In genomic region chr7:116753130-116753529, GRCh38 we compare ENCODE assay signal across 23 cellular contexts.
DNase-seq lines count a peak whose midpoint lies in the region; ATAC-seq, FAIRE-seq and TF ChIP-seq lines count a peak whose summit lies in the region.
"Had no signal": no experiment of that assay in that cellular context is flagged by ENCODE, and none has a peak within 500 bp of the region (broad histone marks: within the 10 kb centered on the region; RNA-seq: fewer than 3 reads in every experiment).

No MANE protein-coding gene starts in this region.

- DNase-seq in heart left ventricle = no peak
- DNase-seq in left cardiac atrium = no peak
- DNase-seq in left ventricle myocardium inferior = no peak
- DNase-seq in Right ventricle myocardium inferior (ENCODE audit: missing footprints) = no peak
- peak; percentile 17 for DNase-seq in endothelial cell of umbilical vein (ENCODE audit: low read depth, low spot score)
- DNase-seq in CD14-positive monocyte (ENCODE audit: low spot score) = no peak
- DNase-seq in pancreas = no peak
- DNase-seq: BE2C; C1 segment of cervical spinal cord; Caco-2; Calu3; CD4-positive, alpha-beta T cell; CD8-positive, alpha-beta T cell; DMS79 treated with DMSO at 0.1 percent for 48 hours; GF-D8 had no signal

- no peak for TF ChIP-seq CTCF in heart left ventricle (IDR thresholded peaks at IDR 0.05)
- TF ChIP-seq CTCF in left ventricle myocardium inferior (IDR thresholded peaks at IDR 0.05; ENCODE audit: borderline replicate concordance) = no peak
- no peak for TF ChIP-seq CTCF in endothelial cell of umbilical vein (IDR thresholded peaks at IDR 0.05; ENCODE audit: extremely low read depth in 1 of 2, insufficient read depth in 1 of 2, low read depth in 1 of 2, low read length in 2 of 2)
- no peak for TF ChIP-seq CTCF in CD14-positive monocyte (IDR thresholded peaks at IDR 0.05)
- no peak for TF ChIP-seq CTCF in pancreas (IDR thresholded peaks at IDR 0.05)

- no peak overlapping the region for H3K4me3 ChIP-seq in heart left ventricle
- no peak overlapping the region for H3K4me3 ChIP-seq in left ventricle myocardium inferior
- no peak overlapping the region for H3K4me3 ChIP-seq in endothelial cell of umbilical vein (replicated peaks in 1 of 3; ENCODE audit: insufficient read depth in 1 of 3, low read depth in 1 of 3, low read length in 3 of 3)
- H3K4me3 ChIP-seq in subcutaneous abdominal adipose tissue (ENCODE audit: low read depth in 1 of 5, low read length in 5 of 5) = no peak overlapping the region
- H3K4me3 ChIP-seq in pancreas = no peak overlapping the region
- H3K4me3 ChIP-seq: A549, BLaER1 had no signal

- POLR2A ChIA-PET in endothelial cell of umbilical vein (lab: Charles Lee) = interaction anchor here (0.8 kb wide), 1 partner anchor 16 kb away, joined by 3 read pairs; no protein-coding TSS in a partner anchor

- CTCF ChIA-PET in endothelial cell of umbilical vein (lab: Charles Lee) = interaction anchor here (0.7 to 1.7 kb wide), 5 partner anchors 9 to 79 kb away, joined by 3 to 6 read pairs (median 3); no protein-coding TSS in a partner anchor

- no peaks in the 10 kb centered on the region for H3K9me1 ChIP-seq in endothelial cell of umbilical vein (replicated peaks; ENCODE audit: control insufficient read depth, extremely low read depth, insufficient read depth, low read length)

- TF ChIP-seq POLR2A in heart left ventricle (IDR thresholded peaks at IDR 0.05) (no peak), endothelial cell of umbilical vein (IDR thresholded peaks at IDR 0.05; ENCODE audit: low read depth, low read length) (no peak)

- H3K27me3 ChIP-seq in heart left ventricle (no peaks in the 10 kb centered on the region), left ventricle myocardium inferior (ENCODE audit: low read depth) (no peaks in the 10 kb centered on the region), endothelial cell of umbilical vein (ENCODE audit: control insufficient read depth in 2 of 2, insufficient read depth in 2 of 2, low read length in 2 of 2) (no peaks in the 10 kb centered on the region), subcutaneous abdominal adipose tissue (ENCODE audit: control insufficient read depth in 5 of 5, insufficient read depth in 4 of 5, low read length in 5 of 5) (no peaks in the 10 kb centered on the region), pancreas (no peaks in the 10 kb centered on the region)
- H3K27me3 ChIP-seq: BLaER1 had no signal

- H3K27ac ChIP-seq in heart left ventricle (peak overlapping the region in 8 of 12 donors; percentile 22 to 76 (median 54)), left ventricle myocardium inferior (replicated peaks) (peak overlapping the region; percentile 54), endothelial cell of umbilical vein (ENCODE audit: insufficient read depth, low read depth, low read length) (no peak overlapping the region), subcutaneous abdominal adipose tissue (ENCODE audit: low read depth, low read length) (peak overlapping the region; percentile 63), pancreas (no peak overlapping the region)
- H3K27ac ChIP-seq: 22Rv1, A549, BLaER1 had no signal

- BruUV-seq in endothelial cell of umbilical vein (replicated peaks; lab: Mats Ljungman, UMichigan) = no TSS peak

- no peak for FAIRE-seq in endothelial cell of umbilical vein (lab: Jason Lieb, UNC)
- FAIRE-seq in pancreas (lab: Jason Lieb, UNC) = no peak
- FAIRE-seq: A549, D721Med, G401.6, GM12891, GM19239 had no signal

- intact Hi-C loops in heart left ventricle (cut with DNase I) = no loop called here
- intact Hi-C loops in left cardiac atrium (cut with DNase I) = no loop called here
- intact Hi-C loops in left ventricle myocardium inferior (cut with micrococcal nuclease) = no loop called here
- intact Hi-C loops in Right ventricle myocardium inferior (cut with DNase I) = no loop called here
- intact Hi-C loops in endothelial cell of umbilical vein (cut with micrococcal nuclease) = no loop called here
- intact Hi-C loops in CD14-positive monocyte (cut with micrococcal nuclease) = no loop called here
- intact Hi-C loops in pancreas (cut with DNase I) = no loop called here

- no peak overlapping the region for H3K4me3 Mint-ChIP-seq in CD14-positive monocyte
- H3K4me3 Mint-ChIP-seq: CD4-positive, alpha-beta T cell; CD8-positive, alpha-beta T cell had no signal

- WGBS in heart left ventricle, 4 donors = 73 to 78% (median 75%) methylated on average over 2 of the region's 2 CpGs
- WGBS in pancreas, 2 donors = 71 to 72% methylated on average over 2 of the region's 2 CpGs

- H3K4me1 ChIP-seq in heart left ventricle (peaks cover 0 to 4% (median 0%) of the 10 kb centered on the region in 12 donors), left ventricle myocardium inferior (no peaks in the 10 kb centered on the region), endothelial cell of umbilical vein (ENCODE audit: control insufficient read depth, extremely low read depth, insufficient read depth, low read length) (peaks cover 21% of the 10 kb centered on the region), subcutaneous abdominal adipose tissue (ENCODE audit: control insufficient read depth in 5 of 5, insufficient read depth in 5 of 5, low read length in 5 of 5) (peaks cover 0 to 12% (median 0%) of the 10 kb centered on the region in 5 donors), pancreas (peaks cover 0 to 3% (median 0%) of the 10 kb centered on the region in 3 donors)
- H3K4me1 ChIP-seq: A549, BE2C, BLaER1, Caco-2 had no signal

- H3K79me2 ChIP-seq in endothelial cell of umbilical vein (ENCODE audit: control insufficient read depth, insufficient read depth, low read length) = no peaks in the 10 kb centered on the region

- H3K27ac Mint-ChIP-seq in CD14-positive monocyte = no peak overlapping the region
- H3K27ac Mint-ChIP-seq: CD4-positive, alpha-beta T cell; CD8-positive, alpha-beta T cell had no signal

- H3K36me3 ChIP-seq in heart left ventricle (peaks cover 0 to 9% (median 0%) of the 10 kb centered on the region in 9 donors), left ventricle myocardium inferior (no peaks in the 10 kb centered on the region), endothelial cell of umbilical vein (ENCODE audit: control insufficient read depth in 2 of 2, extremely low read depth in 1 of 2, insufficient read depth in 2 of 2, low read length in 2 of 2) (peaks cover 2% of the 10 kb centered on the region in 2 experiments), subcutaneous abdominal adipose tissue (ENCODE audit: control insufficient read depth in 5 of 5, insufficient read depth in 5 of 5, low read length in 5 of 5) (no peaks in the 10 kb centered on the region), pancreas (no peaks in the 10 kb centered on the region)
- H3K36me3 ChIP-seq: BE2C, BLaER1 had no signal

- peak in 1 of 4 donors; percentile 32 for ATAC-seq in heart left ventricle
- ATAC-seq in left cardiac atrium = no peak
- ATAC-seq in Right ventricle myocardium inferior = no peak
- ATAC-seq in pancreas = no peak
- ATAC-seq: CD8-positive, alpha-beta T cell had no signal

- H3K36me3 Mint-ChIP-seq in CD14-positive monocyte = no peaks in the 10 kb centered on the region
- H3K36me3 Mint-ChIP-seq: CD8-positive, alpha-beta T cell had no signal

- peak overlapping the region; percentile 31 for H3K4me2 ChIP-seq in endothelial cell of umbilical vein (ENCODE audit: insufficient read depth, low read length)
- H3K4me2 ChIP-seq: A549, BLaER1 had no signal

- H4K20me1 ChIP-seq in endothelial cell of umbilical vein (replicated peaks; ENCODE audit: control insufficient read depth, extremely low read depth, insufficient read depth, low read length) = no peaks in the 10 kb centered on the region
- H4K20me1 ChIP-seq: BLaER1 had no signal

- H3K9me3 ChIP-seq in heart left ventricle = peaks cover 0 to 20% (median 0%) of the 10 kb centered on the region in 12 donors
- H3K9me3 ChIP-seq in left ventricle myocardium inferior (replicated peaks) = peaks cover 20% of the 10 kb centered on the region
- no peaks in the 10 kb centered on the region for H3K9me3 ChIP-seq in endothelial cell of umbilical vein (replicated peaks; ENCODE audit: control insufficient read depth, insufficient read depth, low read length)
- no peaks in the 10 kb centered on the region for H3K9me3 ChIP-seq in subcutaneous abdominal adipose tissue (ENCODE audit: control insufficient read depth in 5 of 5, low read length in 5 of 5)
- no peaks in the 10 kb centered on the region for H3K9me3 ChIP-seq in pancreas
- H3K9me3 ChIP-seq: BE2C, BLaER1 had no signal

- H3K4me1 Mint-ChIP-seq in CD14-positive monocyte = no peaks in the 10 kb centered on the region

- H2AFZ ChIP-seq in endothelial cell of umbilical vein (ENCODE audit: low read depth, low read length) = no peak overlapping the region

- H3K27me3 Mint-ChIP-seq in CD14-positive monocyte (ENCODE audit: low read depth in 3 of 3) = peaks cover 1 to 2% (median 2%) of the 10 kb centered on the region in 3 donors
- H3K27me3 Mint-ChIP-seq: CD4-positive, alpha-beta T cell had no signal

- peaks cover 2 to 15% (median 12%) of the 10 kb centered on the region in 7 donors for H3K9me3 Mint-ChIP-seq in CD14-positive monocyte
- H3K9me3 Mint-ChIP-seq: CD4-positive, alpha-beta T cell had no signal

- H3K9ac ChIP-seq in endothelial cell of umbilical vein (replicated peaks; ENCODE audit: extremely low read depth, insufficient read depth, low read length) = no peak overlapping the region
- no peak overlapping the region for H3K9ac ChIP-seq in subcutaneous abdominal adipose tissue (ENCODE audit: low read length in 5 of 5)
- H3K9ac ChIP-seq: BLaER1 had no signal

- dilution Hi-C loops in endothelial cell of umbilical vein (cut with MboI; ENCODE audit: extremely low pct_ligation_motif_present, low sequenced_read_pairs) = no loop called here

TF ChIP-seq in endothelial cell of umbilical vein, 7 proteins besides CTCF, POLR2A, EP300 and RAD21:
- TF ChIP-seq JUN (IDR thresholded peaks at IDR 0.05; ENCODE audit: borderline replicate concordance, insufficient read depth, insufficient read length, low read depth) (no peak), GATA2 (IDR thresholded peaks at IDR 0.05; ENCODE audit: insufficient read depth, insufficient read length, low read depth, low read length) (no peak), FOS (IDR thresholded peaks at IDR 0.05; ENCODE audit: borderline replicate concordance, insufficient read depth, low read length) (no peak), MAX (IDR thresholded peaks at IDR 0.05; ENCODE audit: insufficient read depth, insufficient read length) (no peak), POLR2AphosphoS5 (IDR thresholded peaks at IDR 0.05; ENCODE audit: insufficient read depth, low read depth, low read length) (no peak), EZH2 (IDR thresholded peaks at IDR 0.05; ENCODE audit: borderline replicate concordance, low read depth, low read length, severe bottlenecking) (no peak), MYC (IDR thresholded peaks at IDR 0.05; ENCODE audit: low read depth, low read length) (no peak)

Comparison
In these comparisons a context has a peak if more than half of its experiments do, and no peak if none do; other contexts are left out.
1. H3K27ac ChIP-seq: peak in heart left ventricle (8 of 12), left ventricle myocardium inferior (single experiment) and subcutaneous abdominal adipose tissue (single experiment); none in endothelial cell of umbilical vein (single experiment) and pancreas (0 of 4).